Comparison of ENCODE assay signal across 9 cellular contexts in genomic region chr2:47173986-47174730, GRCh38. TPM values are rescaled to one million over a fixed set of nuclear protein-coding genes. Genes with fewer than 3 reads are reported as not detected.
A peak's percentile ranks its signal among the peaks of the same experiment; 100 is the strongest.
DNase-seq lines count a peak whose midpoint lies in the region; ATAC-seq and TF ChIP-seq lines count a peak whose summit lies in the region.
"Had no signal": no experiment of that assay in that cellular context is flagged by ENCODE, and none has a peak within 500 bp of the region (broad histone marks: within the 10 kb centered on the region; RNA-seq: fewer than 3 reads in every experiment).

No MANE protein-coding gene starts in this region.

- ATAC-seq in activated B cell treated with CpG ODN at 0.5 μM for 24 hours (ENCODE audit: low read depth) (no peak), right cardiac atrium (no peak), HG02571 (IDR thresholded peaks at IDR 0.05; ENCODE audit: unreplicated experiment) (no peak)
- no peak for ATAC-seq in stimulated activated memory B cell treated with anti-CD40 and anti-IgM and Interleukin-4, amounts not matched to agents 10 μg/mL and 1 μg/mL and 100 μg/mL, for 72 hours

- DNase-seq in HL-60 (ENCODE audit: low read depth in 1 of 2, low spot score in 1 of 2) (no peak), activated B cell treated with CpG ODN at 0.5 μM for 24 hours (no peak), right cardiac atrium (peak in 1 of 3 donors; percentile 55), SW 1271 (lab: John Stamatoyannopoulos, UW) (no peak), NCI-H2029 (lab: John Stamatoyannopoulos, UW) (no peak)

- H3K27ac Mint-ChIP-seq in activated B cell treated with CpG ODN at 0.5 μM for 24 hours: peak overlapping the region; percentile 96
- no peak overlapping the region for H3K27ac Mint-ChIP-seq in stimulated activated memory B cell treated with anti-CD40 and anti-IgM and Interleukin-4, amounts not matched to agents 10 μg/mL and 1 μg/mL and 100 μg/mL, for 72 hours

- H3K27ac ChIP-seq in HL-60 (replicated peaks) (no peak overlapping the region), right cardiac atrium (ENCODE audit: low read length) (no peak overlapping the region)

- intact Hi-C loops in activated B cell treated with CpG ODN at 0.5 μM for 24 hours (cut with micrococcal nuclease): loop anchor here (1.0 kb wide), 1 partner anchor 9 kb away; no protein-coding TSS in a partner anchor
- intact Hi-C loops in right cardiac atrium (cut with DNase I): no loop called here

- peaks cover 77% of the 10 kb centered on the region for H3K4me1 Mint-ChIP-seq in activated B cell treated with CpG ODN at 0.5 μM for 24 hours
- peaks cover 65% of the 10 kb centered on the region for H3K4me1 Mint-ChIP-seq in stimulated activated memory B cell treated with anti-CD40 and anti-IgM and Interleukin-4, amounts not matched to agents 10 μg/mL and 1 μg/mL and 100 μg/mL, for 72 hours

- H3K27me3 ChIP-seq in HL-60 (ENCODE audit: insufficient read depth, poor library complexity, severe bottlenecking) (no peaks in the 10 kb centered on the region), right cardiac atrium (ENCODE audit: control insufficient read depth, insufficient read depth) (no peaks in the 10 kb centered on the region)

- WGBS in right cardiac atrium: 21% methylated on average over 9 of the region's 9 CpGs

- H3K4me3 ChIP-seq in HL-60 (replicated peaks; ENCODE audit: insufficient read depth, low read length) (peak overlapping the region; percentile 93), right cardiac atrium (ENCODE audit: low read length) (peak overlapping the region; percentile 88)

- peaks cover 40% of the 10 kb centered on the region for H3K36me3 Mint-ChIP-seq in activated B cell treated with CpG ODN at 0.5 μM for 24 hours (ENCODE audit: low read depth)
- peaks cover 9% of the 10 kb centered on the region for H3K36me3 Mint-ChIP-seq in stimulated activated memory B cell treated with anti-CD40 and anti-IgM and Interleukin-4, amounts not matched to agents 10 μg/mL and 1 μg/mL and 100 μg/mL, for 72 hours

- TF ChIP-seq CTCF in HL-60 (IDR thresholded peaks at IDR 0.05; ENCODE audit: insufficient read depth, low read length) (no peak), activated B cell treated with CpG ODN at 0.5 μM for 24 hours (IDR thresholded peaks at IDR 0.05) (no peak)

- CTCF ChIA-PET in activated B cell treated with CpG ODN at 0.5 μM for 24 hours (lab: Charles Lee): interaction anchor here (0.7 to 0.8 kb wide), 2 partner anchors 99 to 467 kb away, joined by 3 read pairs; no protein-coding TSS in a partner anchor

- H3K27me3 Mint-ChIP-seq in activated B cell treated with CpG ODN at 0.5 μM for 24 hours: no peaks in the 10 kb centered on the region
- no peaks in the 10 kb centered on the region for H3K27me3 Mint-ChIP-seq in stimulated activated memory B cell treated with anti-CD40 and anti-IgM and Interleukin-4, amounts not matched to agents 10 μg/mL and 1 μg/mL and 100 μg/mL, for 72 hours

- H3K9me3 ChIP-seq in right cardiac atrium (ENCODE audit: control insufficient read depth, low read length): no peaks in the 10 kb centered on the region

- H3K4me3 Mint-ChIP-seq in activated B cell treated with CpG ODN at 0.5 μM for 24 hours: peak overlapping the region; percentile 95
- H3K4me3 Mint-ChIP-seq in stimulated activated memory B cell treated with anti-CD40 and anti-IgM and Interleukin-4, amounts not matched to agents 10 μg/mL and 1 μg/mL and 100 μg/mL, for 72 hours: peak overlapping the region; percentile 95

- POLR2A ChIA-PET in activated B cell treated with CpG ODN at 0.5 μM for 24 hours (lab: Charles Lee): interaction anchor here (0.7 to 1.2 kb wide), 2 partner anchors 243 to 254 kb away, joined by 3 to 4 read pairs; no protein-coding TSS in a partner anchor

- H3K9me3 Mint-ChIP-seq in activated B cell treated with CpG ODN at 0.5 μM for 24 hours: no peaks in the 10 kb centered on the region
- H3K9me3 Mint-ChIP-seq in stimulated activated memory B cell treated with anti-CD40 and anti-IgM and Interleukin-4, amounts not matched to agents 10 μg/mL and 1 μg/mL and 100 μg/mL, for 72 hours: no peaks in the 10 kb centered on the region

- H3K4me1 ChIP-seq in right cardiac atrium (ENCODE audit: control insufficient read depth, insufficient read depth, low read length): no peaks in the 10 kb centered on the region

RNA-seq across cellular contexts. Expression of gene CALM2, which starts 2.2 kb away (rescaled TPM):
- 270 and 276 TPM in 2 replicates for total RNA-seq in activated B cell treated with CpG ODN at 0.5 μM for 24 hours
- 100 to 1,000 TPM; 281 to 612 (median 394) TPM for total RNA-seq in right cardiac atrium
- polyA plus RNA-seq in right cardiac atrium: 421 TPM

RNA-seq across cellular contexts. Expression of gene STPG4, which starts 19.1 kb away (rescaled TPM):
- total RNA-seq in activated B cell treated with CpG ODN at 0.5 μM for 24 hours: 0.60 and 1.0 TPM in 2 replicates
- under 1 TPM in 2 of 4 donors, not detected in 2; 0.20 to 0.29 TPM for total RNA-seq in right cardiac atrium
- not detected for polyA plus RNA-seq in right cardiac atrium
- total RNA-seq: NCI-H460, pulmonary artery endothelial cell had no signal
